In the genomic region with DNA sequence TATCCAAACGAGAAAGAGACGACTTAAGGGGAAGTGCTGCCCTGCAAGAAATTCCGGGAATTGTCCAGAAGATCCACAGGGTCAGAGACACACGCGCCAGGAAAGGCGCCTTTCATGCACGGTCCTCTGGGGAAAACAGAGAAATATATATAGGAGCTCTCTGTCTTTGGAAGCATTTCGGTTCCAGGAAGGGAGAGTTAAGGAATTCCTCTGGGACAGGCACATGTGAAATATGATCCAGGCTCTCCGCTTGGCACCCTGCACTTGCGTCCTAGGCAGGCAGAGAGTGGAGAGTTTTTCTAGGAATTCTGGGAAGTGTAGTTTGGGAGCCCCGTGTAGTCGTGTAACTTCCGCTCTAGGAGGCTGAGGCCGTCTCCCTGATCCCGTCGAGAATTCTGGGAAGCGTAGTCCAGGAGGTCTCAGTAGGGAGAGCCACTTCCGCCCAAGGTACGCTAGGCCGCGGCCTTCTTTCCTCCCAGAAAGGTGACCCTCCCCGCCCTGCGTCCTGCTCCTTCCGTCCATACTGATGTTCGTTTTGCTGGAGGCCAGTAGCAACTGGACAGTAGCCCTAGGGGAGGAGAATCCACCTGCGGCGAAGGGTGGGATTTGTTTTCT, we compare ENCODE assay signal across 1 cellular context.
TF ChIP-seq lines count a peak whose summit lies in the region.

No MANE protein-coding gene starts in this region.

TF ChIP-seq in HEK293, 187 proteins besides CTCF, POLR2A, EP300 and RAD21 (continued from another document):
- TF ChIP-seq, protein P1, sequence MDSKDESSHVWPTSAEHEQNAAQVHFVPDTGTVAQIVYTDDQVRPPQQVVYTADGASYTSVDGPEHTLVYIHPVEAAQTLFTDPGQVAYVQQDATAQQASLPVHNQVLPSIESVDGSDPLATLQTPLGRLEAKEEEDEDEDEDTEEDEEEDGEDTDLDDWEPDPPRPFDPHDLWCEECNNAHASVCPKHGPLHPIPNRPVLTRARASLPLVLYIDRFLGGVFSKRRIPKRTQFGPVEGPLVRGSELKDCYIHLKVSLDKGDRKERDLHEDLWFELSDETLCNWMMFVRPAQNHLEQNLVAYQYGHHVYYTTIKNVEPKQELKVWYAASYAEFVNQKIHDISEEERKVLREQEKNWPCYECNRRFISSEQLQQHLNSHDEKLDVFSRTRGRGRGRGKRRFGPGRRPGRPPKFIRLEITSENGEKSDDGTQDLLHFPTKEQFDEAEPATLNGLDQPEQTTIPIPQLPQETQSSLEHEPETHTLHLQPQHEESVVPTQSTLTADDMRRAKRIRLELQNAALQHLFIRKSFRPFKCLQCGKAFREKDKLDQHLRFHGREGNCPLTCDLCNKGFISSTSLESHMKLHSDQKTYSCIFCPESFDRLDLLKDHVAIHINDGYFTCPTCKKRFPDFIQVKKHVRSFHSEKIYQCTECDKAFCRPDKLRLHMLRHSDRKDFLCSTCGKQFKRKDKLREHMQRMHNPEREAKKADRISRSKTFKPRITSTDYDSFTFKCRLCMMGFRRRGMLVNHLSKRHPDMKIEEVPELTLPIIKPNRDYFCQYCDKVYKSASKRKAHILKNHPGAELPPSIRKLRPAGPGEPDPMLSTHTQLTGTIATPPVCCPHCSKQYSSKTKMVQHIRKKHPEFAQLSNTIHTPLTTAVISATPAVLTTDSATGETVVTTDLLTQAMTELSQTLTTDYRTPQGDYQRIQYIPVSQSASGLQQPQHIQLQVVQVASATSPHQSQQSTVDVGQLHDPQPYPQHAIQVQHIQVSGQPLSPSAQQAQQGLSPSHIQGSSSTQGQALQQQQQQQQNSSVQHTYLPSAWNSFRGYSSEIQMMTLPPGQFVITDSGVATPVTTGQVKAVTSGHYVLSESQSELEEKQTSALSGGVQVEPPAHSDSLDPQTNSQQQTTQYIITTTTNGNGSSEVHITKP (tag by site-specific recombination; IDR thresholded peaks at IDR 0.05) = peak; percentile 41
